8 cellular contexts compared by ENCODE assay signal in genomic region chr7:45136106-45137060, GRCh38. TPM values are rescaled to one million over a fixed set of nuclear protein-coding genes. Genes with fewer than 3 reads are reported as not detected.
DNase-seq lines count a peak whose midpoint lies in the region; ATAC-seq and TF ChIP-seq lines count a peak whose summit lies in the region.

No MANE protein-coding gene starts in this region.

- H3K4me3 ChIP-seq in kidney epithelial cell (ENCODE audit: low read depth, low read length): no peak overlapping the region

- DNase-seq in DMS 273 treated with DMSO at 0.1 percent for 48 hours (lab: John Stamatoyannopoulos, UW): peak; percentile 53
- peak; percentile 71 for DNase-seq in NCI-H2227 treated with DMSO at 0.1 percent for 48 hours (lab: John Stamatoyannopoulos, UW)
- DNase-seq in activated CD4-positive, CD25-positive, alpha-beta regulatory T cell (lab: John Stamatoyannopoulos, UW): peak; percentile 25 to 47 (median 44)
- peak in 46 of 61 donors; percentile 7 to 84 (median 36) for DNase-seq in caudate nucleus (lab: John Stamatoyannopoulos, UW)
- DNase-seq in kidney epithelial cell (ENCODE audit: low read depth): no peak
- DNase-seq in stimulated activated CD4-positive, alpha-beta T cell treated with anti-CD3 and anti-CD28 coated beads, Interleukin-1b, Interleukin-23, amount 100 ng/mL, for 4 hours (ENCODE audit: low read depth in 2 of 2): peak; percentile 33 to 58

- no peaks in the 10 kb centered on the region for H3K36me3 ChIP-seq in kidney epithelial cell (ENCODE audit: control insufficient read depth, insufficient read depth, low read length)

- TF ChIP-seq CTCF in kidney epithelial cell (IDR thresholded peaks at IDR 0.05; ENCODE audit: insufficient read depth, low read length, poor library complexity, severe bottlenecking): peak; percentile 79

- ATAC-seq in HG02759 (IDR thresholded peaks at IDR 0.05; ENCODE audit: unreplicated experiment) (peak; percentile 62), GM21825 (IDR thresholded peaks at IDR 0.05; ENCODE audit: unreplicated experiment) (no peak)

- H3K27ac ChIP-seq in caudate nucleus (ENCODE audit: low read depth, low read length): no peak overlapping the region

- H3K27me3 ChIP-seq in kidney epithelial cell (ENCODE audit: control insufficient read depth, insufficient read depth, low read length): peaks cover 5% of the 10 kb centered on the region

RNA-seq across cellular contexts. Expression of gene RAMP3, which starts 21.2 kb away (rescaled TPM):
- total RNA-seq in kidney epithelial cell: not detected in 2 replicates

RNA-seq across cellular contexts. Expression of gene TBRG4, which starts 24.9 kb away (rescaled TPM):
- 71.7 and 84.3 TPM in 2 replicates for total RNA-seq in kidney epithelial cell

RNA-seq across cellular contexts. Expression of gene NACAD, which starts 47.6 kb away (rescaled TPM):
- total RNA-seq in kidney epithelial cell: 4.9 and 6.9 TPM in 2 replicates
